In the genomic region with DNA sequence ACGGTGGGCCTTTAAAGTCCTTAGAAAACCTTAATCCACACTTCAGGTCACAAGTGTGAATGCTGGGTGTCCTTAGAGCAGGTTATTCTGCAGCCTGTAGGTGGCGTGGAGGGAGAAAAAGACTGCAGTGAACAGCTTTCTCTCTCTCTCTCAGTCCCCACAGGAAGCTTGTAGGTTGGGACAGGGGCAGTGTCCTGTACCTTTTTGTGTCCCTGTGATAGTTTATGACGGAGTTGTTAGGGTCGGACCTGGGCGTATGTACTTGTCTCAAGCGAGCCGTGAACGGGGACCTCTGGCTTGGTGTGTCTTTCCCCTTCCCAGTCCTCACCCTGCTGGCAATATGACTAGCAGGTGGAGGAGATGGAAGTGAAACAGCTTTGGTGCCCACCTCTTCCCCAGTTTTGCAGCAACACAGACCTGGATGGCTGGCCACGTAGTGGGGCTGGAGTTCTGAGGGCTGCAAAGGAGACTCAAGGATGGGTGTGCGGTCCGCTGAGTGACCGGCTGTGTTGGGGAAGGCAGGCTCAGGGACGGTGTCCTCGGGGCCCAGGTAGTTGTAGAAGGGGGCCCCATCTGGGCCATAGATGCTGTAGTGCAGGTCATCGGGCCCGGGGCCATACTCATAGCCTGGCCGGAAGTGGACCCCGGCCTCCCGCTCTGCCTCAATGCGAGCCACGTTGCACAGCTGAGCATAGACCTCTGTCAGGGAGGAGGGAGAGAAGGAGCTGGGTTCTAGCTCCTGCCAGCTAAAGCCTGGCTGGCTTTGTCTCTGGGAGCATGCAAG, we compare ENCODE assay signal across 8 cellular contexts. TPM values are rescaled to one million over a fixed set of nuclear protein-coding genes. Genes with fewer than 3 reads are reported as not detected.
DNase-seq lines count a peak whose midpoint lies in the region; ATAC-seq and TF ChIP-seq lines count a peak whose summit lies in the region.

No MANE protein-coding gene starts in this region.

- WGBS in esophagus squamous epithelium, 2 donors = 66 to 81% methylated on average over 15 to 17 of the region's 21 CpGs
- 84 to 87% (median 85%) methylated on average over 21 of the region's 21 CpGs for WGBS in psoas muscle, 3 donors

- intact Hi-C loops in esophagus squamous epithelium (cut with DNase I) (no loop called here), psoas muscle (cut with DNase I) (no loop called here)

- H3K9me3 ChIP-seq in esophagus squamous epithelium = no peaks in the 10 kb centered on the region
- no peaks in the 10 kb centered on the region for H3K9me3 ChIP-seq in psoas muscle

- TF ChIP-seq POLR2A in esophagus squamous epithelium (IDR thresholded peaks at IDR 0.05) = no peak

- peaks cover 0 to 64% (median 5%) of the 10 kb centered on the region in 3 donors for H3K36me3 ChIP-seq in esophagus squamous epithelium
- peaks cover 0 to 12% of the 10 kb centered on the region in 2 donors for H3K36me3 ChIP-seq in psoas muscle (ENCODE audit: insufficient read depth in 1 of 2, low read depth in 1 of 2)

- TF ChIP-seq CTCF in GM20000 (IDR thresholded peaks at IDR 0.05; ENCODE audit: extremely low read depth, missing control alignments) (peak; percentile 46), esophagus squamous epithelium (IDR thresholded peaks at IDR 0.05) (peak in 5 of 6 experiments; percentile 29 to 56 (median 42)), psoas muscle (IDR thresholded peaks at IDR 0.05) (peak; percentile 14)

- ATAC-seq in psoas muscle (no peak), HG03571 (IDR thresholded peaks at IDR 0.05; ENCODE audit: unreplicated experiment) (no peak)

- H3K4me1 ChIP-seq in esophagus squamous epithelium (peaks cover 0 to 32% (median 0%) of the 10 kb centered on the region in 3 donors), psoas muscle (no peaks in the 10 kb centered on the region)

- no peak overlapping the region for H3K27ac ChIP-seq in esophagus squamous epithelium
- H3K27ac ChIP-seq in psoas muscle = no peak overlapping the region

- DNase-seq in Ammon's horn (ENCODE audit: low spot score) (peak; percentile 47), GM20000 (ENCODE audit: low spot score) (peak; percentile 50), RKO (ENCODE audit: low spot score) (peak; percentile 45), esophagus squamous epithelium (lab: John Stamatoyannopoulos, UW) (no peak), psoas muscle (no peak), mesenteric fat pad (ENCODE audit: low spot score) (no peak)
- DNase-seq in effector CD8-positive, alpha-beta T cell (lab: John Stamatoyannopoulos, UW) = no peak

- H3K4me3 ChIP-seq in esophagus squamous epithelium = no peak overlapping the region
- H3K4me3 ChIP-seq in psoas muscle = no peak overlapping the region

- H3K27me3 ChIP-seq in esophagus squamous epithelium (no peaks in the 10 kb centered on the region), psoas muscle (ENCODE audit: insufficient read depth in 3 of 3, low read length in 2 of 3) (no peaks in the 10 kb centered on the region)

RNA-seq across cellular contexts. Expression of a gene that starts 8.9 kb away (rescaled TPM):
- total RNA-seq in esophagus squamous epithelium = 10 to 100 TPM in 1 of 4 donors, 1 to 10 TPM in 3; 4.6 to 15.1 (median 6.2) TPM
- total RNA-seq in psoas muscle = 10 to 100 TPM; 24.5 to 38.8 (median 26.0) TPM
- 10 to 100 TPM; 19.9 to 26.9 (median 24.5) TPM for polyA plus RNA-seq in psoas muscle
- total RNA-seq in mesenteric fat pad = 17.8 TPM

RNA-seq across cellular contexts. Expression of a gene that starts 9.3 kb away (rescaled TPM):
- total RNA-seq in esophagus squamous epithelium (100 to 1,000 TPM; 174 to 331 (median 251) TPM), psoas muscle (10 to 100 TPM; 31.6 to 42.5 (median 35.0) TPM), mesenteric fat pad (290 TPM)
- 10 to 100 TPM; 28.2 to 30.7 (median 29.3) TPM for polyA plus RNA-seq in psoas muscle

Comparison
In these comparisons a context has a peak if more than half of its experiments do, and no peak if none do; other contexts are left out.
1. DNase-seq: peak in Ammon's horn (single experiment), GM20000 (single experiment) and RKO (single experiment); none in esophagus squamous epithelium (single experiment), psoas muscle (0 of 2), mesenteric fat pad (single experiment) and effector CD8-positive, alpha-beta T cell (single experiment).
2. Peak in every context shown above with its lines, with median percentiles within 50 percentile points of each other: CTCF ChIP-seq.